In the genomic region with DNA sequence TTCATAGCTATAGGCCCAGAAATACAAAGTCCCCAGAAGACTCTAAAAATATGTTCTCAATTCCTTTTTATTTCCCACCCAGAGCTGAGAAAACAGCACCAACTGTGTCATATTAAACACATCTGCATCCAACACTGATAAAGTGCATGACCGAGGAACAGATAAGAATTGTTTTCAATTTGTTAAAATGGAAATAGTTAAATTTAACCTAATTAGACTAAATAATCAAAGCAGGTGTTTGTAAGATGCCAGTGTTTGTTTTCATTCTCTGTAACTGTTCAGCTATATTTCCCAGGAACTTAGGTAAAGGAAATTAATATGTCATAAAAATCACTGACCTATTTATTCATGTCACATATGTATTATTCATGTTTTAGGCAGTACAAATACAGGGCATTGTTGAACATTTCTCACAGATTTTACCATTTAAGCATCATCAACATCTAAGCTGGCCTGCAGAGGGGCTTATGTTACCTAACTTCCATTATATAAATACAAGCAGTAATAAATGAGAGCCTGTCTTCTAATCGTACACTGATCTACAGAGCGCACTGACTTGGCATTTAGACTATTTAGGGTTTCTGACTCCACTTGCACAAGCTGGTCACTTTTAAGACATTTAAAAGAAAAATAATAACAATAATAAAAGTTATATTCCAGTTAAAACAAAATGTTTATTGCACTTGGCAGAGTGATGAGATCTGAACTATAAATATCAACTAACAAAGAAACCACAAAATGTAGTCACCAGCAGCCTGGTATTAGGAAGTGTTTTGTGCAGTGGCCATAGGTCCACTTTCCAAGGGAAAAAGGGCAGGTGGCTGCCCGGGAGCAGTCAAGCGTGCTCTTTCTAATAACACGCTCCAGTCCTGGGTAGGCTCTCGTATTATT, we compare ENCODE assay signal across 8 cellular contexts.
DNase-seq lines count a peak whose midpoint lies in the region; ATAC-seq and TF ChIP-seq lines count a peak whose summit lies in the region.

No MANE protein-coding gene starts in this region.

- no peak for TF ChIP-seq CTCF in AG09319 (IDR thresholded peaks at IDR 0.05; ENCODE audit: low read depth, low read length)

- DNase-seq in AG09319 (ENCODE audit: extremely low read depth, low read depth), result peak; percentile 64
- peak; percentile 34 for DNase-seq in LoVo (ENCODE audit: low spot score)
- no peak for DNase-seq in effector CD8-positive, alpha-beta T cell (lab: John Stamatoyannopoulos, UW)
- no peak for DNase-seq in UCSD-AML1 (lab: John Stamatoyannopoulos, UW; ENCODE audit: unreplicated experiment)
- DNase-seq in activated CD4-positive, alpha-beta T cell treated with anti-CD3 and anti-CD28 coated beads for 1 hour, result no peak

- no peaks in the 10 kb centered on the region for H3K9me3 ChIP-seq in muscle layer of duodenum (ENCODE audit: control insufficient read depth in 1 of 2, low read length in 2 of 2)

- H3K4me3 ChIP-seq in muscle layer of duodenum (ENCODE audit: low read depth in 1 of 2, low read length in 2 of 2), result no peak overlapping the region

- no peaks in the 10 kb centered on the region for H3K36me3 ChIP-seq in muscle layer of duodenum (ENCODE audit: control insufficient read depth in 1 of 2, insufficient read depth in 2 of 2, low read length in 2 of 2)

- no peaks in the 10 kb centered on the region for H3K27me3 ChIP-seq in muscle layer of duodenum (ENCODE audit: low read depth, low read length)

- peaks cover 17 to 35% of the 10 kb centered on the region in 2 donors for H3K4me1 ChIP-seq in muscle layer of duodenum (ENCODE audit: control insufficient read depth in 1 of 2, insufficient read depth in 2 of 2, low read length in 2 of 2)

- H3K27ac ChIP-seq in cingulate gyrus (ENCODE audit: low read depth, low read length), result peak overlapping the region; percentile 2
- H3K27ac ChIP-seq in muscle layer of duodenum (ENCODE audit: low read length), result peak overlapping the region; percentile 61

- no peak for ATAC-seq in GM21526 (IDR thresholded peaks at IDR 0.05; ENCODE audit: low FRiP score, unreplicated experiment)

Comparison
In these comparisons a context has a peak if more than half of its experiments do, and no peak if none do; other contexts are left out.
1. DNase-seq: peak in AG09319 (single experiment) and LoVo (single experiment); none in effector CD8-positive, alpha-beta T cell (single experiment), UCSD-AML1 (single experiment) and activated CD4-positive, alpha-beta T cell treated with anti-CD3 and anti-CD28 coated beads for 1 hour (single experiment).